Comparison of ENCODE assay signal across 20 cellular contexts in genomic region chr10:123772645-123773508, GRCh38.
DNase-seq lines count a peak whose midpoint lies in the region; ATAC-seq, FAIRE-seq and TF ChIP-seq lines count a peak whose summit lies in the region.
"Had no signal": no experiment of that assay in that cellular context is flagged by ENCODE, and none has a peak within 500 bp of the region (broad histone marks: within the 10 kb centered on the region; RNA-seq: fewer than 3 reads in every experiment).

No MANE protein-coding gene starts in this region.

- no peak for TF ChIP-seq CTCF in fibroblast of mammary gland (conservative IDR thresholded peaks at IDR 0.05; ENCODE audit: control insufficient read depth, insufficient read depth, low read depth, low read length)

- no peak for ATAC-seq in T-helper 17 cell
- ATAC-seq in GM21381 (IDR thresholded peaks at IDR 0.05; ENCODE audit: unreplicated experiment): no peak
- ATAC-seq: K562, right cardiac atrium had no signal

- H3K4me3 Mint-ChIP-seq in T-helper 17 cell: no peak overlapping the region
- H3K4me3 Mint-ChIP-seq: mesothelial cell of epicardium had no signal

- H3K36me3 Mint-ChIP-seq in T-helper 17 cell (ENCODE audit: low read depth): no peaks in the 10 kb centered on the region
- H3K36me3 Mint-ChIP-seq: mesothelial cell of epicardium had no signal

- no peak for FAIRE-seq in RCC 7860 (lab: Jason Lieb, UNC)
- FAIRE-seq: colon, K562, keratinocyte had no signal

- peaks cover 2% of the 10 kb centered on the region for H3K27me3 Mint-ChIP-seq in T-helper 17 cell

- H3K27ac ChIP-seq in substantia nigra (ENCODE audit: low read depth, low read length, poor library complexity, severe bottlenecking): no peak overlapping the region
- H3K27ac ChIP-seq: neutrophil had no signal

- DNase-seq in CD1c-positive myeloid dendritic cell (ENCODE audit: extremely low spot score) (peak; percentile 2), CMK (ENCODE audit: low read depth) (peak; percentile 14), T-helper 17 cell (no peak), fibroblast of mammary gland (ENCODE audit: low read depth) (peak; percentile 3), RCC 7860 (ENCODE audit: low spot score) (no peak), substantia nigra (lab: John Stamatoyannopoulos, UW) (no peak)
- DNase-seq: anterior cingulate cortex; HCEC 1CT; NCI-H1436; NCI-H2227 treated with DMSO at 0.1 percent for 48 hours; right cardiac atrium; SHP77 treated with DMSO at 0.1 percent for 48 hours; stimulated activated CD4-positive, alpha-beta T cell treated with anti-CD3 and anti-CD28 coated beads, Interleukin-4, amount 100 ng/mL, for 1 hour; T1000 had no signal

- no peaks in the 10 kb centered on the region for H3K4me1 Mint-ChIP-seq in T-helper 17 cell
- H3K4me1 Mint-ChIP-seq: mesothelial cell of epicardium had no signal

- H3K9me3 ChIP-seq in T-helper 17 cell (ENCODE audit: control insufficient read depth, low read length, poor library complexity, severe bottlenecking): no peaks in the 10 kb centered on the region
- H3K9me3 ChIP-seq: neutrophil had no signal

- H3K4me3 ChIP-seq in fibroblast of mammary gland (ENCODE audit: control insufficient read depth, low read depth, low read length): no peak overlapping the region
- H3K4me3 ChIP-seq: K562 had no signal

- H3K27ac Mint-ChIP-seq in T-helper 17 cell: peak overlapping the region; percentile 2
- H3K27ac Mint-ChIP-seq: mesothelial cell of epicardium had no signal

Comparison
In these comparisons a context has a peak if more than half of its experiments do, and no peak if none do; other contexts are left out.
1. DNase-seq: peak in CD1c-positive myeloid dendritic cell (single experiment), CMK (single experiment) and fibroblast of mammary gland (single experiment); none in T-helper 17 cell (0 of 3), RCC 7860 (single experiment) and substantia nigra (0 of 49).